ENCODE assay signal across 2 cellular contexts in genomic region chr1:225537554-225538251, GRCh38.
TF ChIP-seq lines count a peak whose summit lies in the region.

No MANE protein-coding gene starts in this region.

TF ChIP-seq in WTC11, 78 proteins besides CTCF, POLR2A, EP300 and RAD21:
- TF ChIP-seq RORB (CRISPR knock-in tag; IDR thresholded peaks at IDR 0.05) (no peak), NR3C1 (CRISPR knock-in tag; conservative IDR thresholded peaks at IDR 0.05; ENCODE audit: low read depth) (no peak), GTF2I (CRISPR knock-in tag; conservative IDR thresholded peaks at IDR 0.05) (no peak), PRRX2 (CRISPR knock-in tag; IDR thresholded peaks at IDR 0.05) (no peak), ZNF263 (CRISPR knock-in tag; IDR thresholded peaks at IDR 0.05; ENCODE audit: low read depth) (no peak), SMAD4 (CRISPR knock-in tag; IDR thresholded peaks at IDR 0.05) (no peak), TP53 (CRISPR knock-in tag; IDR thresholded peaks at IDR 0.05) (no peak), PREB (CRISPR knock-in tag; IDR thresholded peaks at IDR 0.05; ENCODE audit: borderline replicate concordance) (no peak), ATF6 (CRISPR knock-in tag; IDR thresholded peaks at IDR 0.05) (no peak), ETV6 (CRISPR knock-in tag; IDR thresholded peaks at IDR 0.05) (no peak), NFYB (CRISPR knock-in tag; conservative IDR thresholded peaks at IDR 0.05; ENCODE audit: low read depth) (no peak), ATF3 (CRISPR knock-in tag; conservative IDR thresholded peaks at IDR 0.05) (no peak), ZNF425 (CRISPR knock-in tag; conservative IDR thresholded peaks at IDR 0.05) (no peak), JAZF1 (CRISPR knock-in tag; IDR thresholded peaks at IDR 0.05) (no peak), NFE2L1 (CRISPR knock-in tag; IDR thresholded peaks at IDR 0.05) (no peak), ZNF396 (CRISPR knock-in tag; IDR thresholded peaks at IDR 0.05; ENCODE audit: borderline replicate concordance) (no peak), FOXK1 (CRISPR knock-in tag; IDR thresholded peaks at IDR 0.05) (no peak), ZNF532 (CRISPR knock-in tag; IDR thresholded peaks at IDR 0.05; ENCODE audit: borderline replicate concordance) (no peak)

TF ChIP-seq in HepG2, 621 proteins besides CTCF, POLR2A, EP300 and RAD21:
- no peak for TF ChIP-seq TBL1XR1 (IDR thresholded peaks at IDR 0.05; ENCODE audit: borderline replicate concordance, low read length, partially characterized antibody)
- TF ChIP-seq TCF7L2 (IDR thresholded peaks at IDR 0.05; ENCODE audit: low read depth, low read length) = no peak
- TF ChIP-seq ZNF747 (CRISPR knock-in tag; IDR thresholded peaks at IDR 0.05; ENCODE audit: borderline replicate concordance) = no peak
- no peak for TF ChIP-seq BRD4 (CRISPR knock-in tag; IDR thresholded peaks at IDR 0.05)
- TF ChIP-seq NFYB (CRISPR knock-in tag; IDR thresholded peaks at IDR 0.05) = no peak
- no peak for TF ChIP-seq ZNF280D (CRISPR knock-in tag; IDR thresholded peaks at IDR 0.05)
- TF ChIP-seq DRAP1 (CRISPR knock-in tag; IDR thresholded peaks at IDR 0.05) = no peak
- TF ChIP-seq THAP7 (CRISPR knock-in tag; IDR thresholded peaks at IDR 0.05) = no peak
- no peak for TF ChIP-seq ZNF576 (CRISPR knock-in tag; IDR thresholded peaks at IDR 0.05)
- TF ChIP-seq TRAFD1 (CRISPR knock-in tag; IDR thresholded peaks at IDR 0.05; ENCODE audit: borderline replicate concordance) = no peak
- TF ChIP-seq AKNA (CRISPR knock-in tag; IDR thresholded peaks at IDR 0.05; ENCODE audit: borderline replicate concordance) = no peak
- no peak for TF ChIP-seq ZNF598 (CRISPR knock-in tag; IDR thresholded peaks at IDR 0.05; ENCODE audit: borderline replicate concordance)
